In genomic region chr7:115417662-115418061, GRCh38 we compare ENCODE assay signal across 2 cellular contexts.
TF ChIP-seq lines count a peak whose summit lies in the region.

No MANE protein-coding gene starts in this region.

TF ChIP-seq in HEK293, 187 proteins besides CTCF, POLR2A, EP300 and RAD21 (continued from another document):
- TF ChIP-seq ZNF202 (tag by site-specific recombination; IDR thresholded peaks at IDR 0.05; ENCODE audit: borderline replicate concordance) = no peak
- TF ChIP-seq ZNF792 (tag by site-specific recombination; IDR thresholded peaks at IDR 0.05) = no peak

TF ChIP-seq in WTC11, 78 proteins besides CTCF, POLR2A, EP300 and RAD21 (continued from another document):
- TF ChIP-seq, protein P1, sequence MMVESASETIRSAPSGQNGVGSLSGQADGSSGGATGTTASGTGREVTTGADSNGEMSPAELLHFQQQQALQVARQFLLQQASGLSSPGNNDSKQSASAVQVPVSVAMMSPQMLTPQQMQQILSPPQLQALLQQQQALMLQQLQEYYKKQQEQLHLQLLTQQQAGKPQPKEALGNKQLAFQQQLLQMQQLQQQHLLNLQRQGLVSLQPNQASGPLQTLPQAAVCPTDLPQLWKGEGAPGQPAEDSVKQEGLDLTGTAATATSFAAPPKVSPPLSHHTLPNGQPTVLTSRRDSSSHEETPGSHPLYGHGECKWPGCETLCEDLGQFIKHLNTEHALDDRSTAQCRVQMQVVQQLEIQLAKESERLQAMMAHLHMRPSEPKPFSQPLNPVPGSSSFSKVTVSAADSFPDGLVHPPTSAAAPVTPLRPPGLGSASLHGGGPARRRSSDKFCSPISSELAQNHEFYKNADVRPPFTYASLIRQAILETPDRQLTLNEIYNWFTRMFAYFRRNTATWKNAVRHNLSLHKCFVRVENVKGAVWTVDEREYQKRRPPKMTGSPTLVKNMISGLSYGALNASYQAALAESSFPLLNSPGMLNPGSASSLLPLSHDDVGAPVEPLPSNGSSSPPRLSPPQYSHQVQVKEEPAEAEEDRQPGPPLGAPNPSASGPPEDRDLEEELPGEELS (CRISPR knock-in tag; IDR thresholded peaks at IDR 0.05) = no peak
- TF ChIP-seq ZNF138 (CRISPR knock-in tag; conservative IDR thresholded peaks at IDR 0.05) (no peak), FOXJ3 (CRISPR knock-in tag; IDR thresholded peaks at IDR 0.05; ENCODE audit: borderline replicate concordance) (no peak), GTF2I (CRISPR knock-in tag; conservative IDR thresholded peaks at IDR 0.05) (no peak), JUN (CRISPR knock-in tag; IDR thresholded peaks at IDR 0.05) (no peak), RELA (CRISPR knock-in tag; IDR thresholded peaks at IDR 0.05; ENCODE audit: borderline replicate concordance) (no peak), ZMAT4 (CRISPR knock-in tag; IDR thresholded peaks at IDR 0.05) (no peak), ZBTB21 (CRISPR knock-in tag; IDR thresholded peaks at IDR 0.05; ENCODE audit: borderline replicate concordance) (no peak), SOX15 (CRISPR knock-in tag; IDR thresholded peaks at IDR 0.05) (no peak), OVOL2 (CRISPR knock-in tag; IDR thresholded peaks at IDR 0.05; ENCODE audit: borderline replicate concordance) (no peak), ZNF671 (CRISPR knock-in tag; IDR thresholded peaks at IDR 0.05) (no peak), NR2C2 (CRISPR knock-in tag; IDR thresholded peaks at IDR 0.05) (no peak)
- TF ChIP-seq, protein P2, sequence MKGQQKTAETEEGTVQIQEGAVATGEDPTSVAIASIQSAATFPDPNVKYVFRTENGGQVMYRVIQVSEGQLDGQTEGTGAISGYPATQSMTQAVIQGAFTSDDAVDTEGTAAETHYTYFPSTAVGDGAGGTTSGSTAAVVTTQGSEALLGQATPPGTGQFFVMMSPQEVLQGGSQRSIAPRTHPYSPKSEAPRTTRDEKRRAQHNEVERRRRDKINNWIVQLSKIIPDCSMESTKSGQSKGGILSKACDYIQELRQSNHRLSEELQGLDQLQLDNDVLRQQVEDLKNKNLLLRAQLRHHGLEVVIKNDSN (CRISPR knock-in tag; IDR thresholded peaks at IDR 0.05) = no peak
- TF ChIP-seq, protein P3, sequence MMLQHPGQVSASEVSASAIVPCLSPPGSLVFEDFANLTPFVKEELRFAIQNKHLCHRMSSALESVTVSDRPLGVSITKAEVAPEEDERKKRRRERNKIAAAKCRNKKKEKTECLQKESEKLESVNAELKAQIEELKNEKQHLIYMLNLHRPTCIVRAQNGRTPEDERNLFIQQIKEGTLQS (CRISPR knock-in tag; conservative IDR thresholded peaks at IDR 0.05) = no peak
- TF ChIP-seq, protein P4, sequence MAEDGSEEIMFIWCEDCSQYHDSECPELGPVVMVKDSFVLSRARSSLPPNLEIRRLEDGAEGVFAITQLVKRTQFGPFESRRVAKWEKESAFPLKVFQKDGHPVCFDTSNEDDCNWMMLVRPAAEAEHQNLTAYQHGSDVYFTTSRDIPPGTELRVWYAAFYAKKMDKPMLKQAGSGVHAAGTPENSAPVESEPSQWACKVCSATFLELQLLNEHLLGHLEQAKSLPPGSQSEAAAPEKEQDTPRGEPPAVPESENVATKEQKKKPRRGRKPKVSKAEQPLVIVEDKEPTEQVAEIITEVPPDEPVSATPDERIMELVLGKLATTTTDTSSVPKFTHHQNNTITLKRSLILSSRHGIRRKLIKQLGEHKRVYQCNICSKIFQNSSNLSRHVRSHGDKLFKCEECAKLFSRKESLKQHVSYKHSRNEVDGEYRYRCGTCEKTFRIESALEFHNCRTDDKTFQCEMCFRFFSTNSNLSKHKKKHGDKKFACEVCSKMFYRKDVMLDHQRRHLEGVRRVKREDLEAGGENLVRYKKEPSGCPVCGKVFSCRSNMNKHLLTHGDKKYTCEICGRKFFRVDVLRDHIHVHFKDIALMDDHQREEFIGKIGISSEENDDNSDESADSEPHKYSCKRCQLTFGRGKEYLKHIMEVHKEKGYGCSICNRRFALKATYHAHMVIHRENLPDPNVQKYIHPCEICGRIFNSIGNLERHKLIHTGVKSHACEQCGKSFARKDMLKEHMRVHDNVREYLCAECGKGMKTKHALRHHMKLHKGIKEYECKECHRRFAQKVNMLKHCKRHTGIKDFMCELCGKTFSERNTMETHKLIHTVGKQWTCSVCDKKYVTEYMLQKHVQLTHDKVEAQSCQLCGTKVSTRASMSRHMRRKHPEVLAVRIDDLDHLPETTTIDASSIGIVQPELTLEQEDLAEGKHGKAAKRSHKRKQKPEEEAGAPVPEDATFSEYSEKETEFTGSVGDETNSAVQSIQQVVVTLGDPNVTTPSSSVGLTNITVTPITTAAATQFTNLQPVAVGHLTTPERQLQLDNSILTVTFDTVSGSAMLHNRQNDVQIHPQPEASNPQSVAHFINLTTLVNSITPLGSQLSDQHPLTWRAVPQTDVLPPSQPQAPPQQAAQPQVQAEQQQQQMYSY (CRISPR knock-in tag; IDR thresholded peaks at IDR 0.05) = no peak
- TF ChIP-seq, protein P5, sequence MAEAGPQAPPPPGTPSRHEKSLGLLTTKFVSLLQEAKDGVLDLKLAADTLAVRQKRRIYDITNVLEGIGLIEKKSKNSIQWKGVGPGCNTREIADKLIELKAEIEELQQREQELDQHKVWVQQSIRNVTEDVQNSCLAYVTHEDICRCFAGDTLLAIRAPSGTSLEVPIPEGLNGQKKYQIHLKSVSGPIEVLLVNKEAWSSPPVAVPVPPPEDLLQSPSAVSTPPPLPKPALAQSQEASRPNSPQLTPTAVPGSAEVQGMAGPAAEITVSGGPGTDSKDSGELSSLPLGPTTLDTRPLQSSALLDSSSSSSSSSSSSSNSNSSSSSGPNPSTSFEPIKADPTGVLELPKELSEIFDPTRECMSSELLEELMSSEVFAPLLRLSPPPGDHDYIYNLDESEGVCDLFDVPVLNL (CRISPR knock-in tag; IDR thresholded peaks at IDR 0.05; ENCODE audit: borderline replicate concordance, low read depth) = no peak
